ENCODE assay signal across 11 cellular contexts in the genomic region with DNA sequence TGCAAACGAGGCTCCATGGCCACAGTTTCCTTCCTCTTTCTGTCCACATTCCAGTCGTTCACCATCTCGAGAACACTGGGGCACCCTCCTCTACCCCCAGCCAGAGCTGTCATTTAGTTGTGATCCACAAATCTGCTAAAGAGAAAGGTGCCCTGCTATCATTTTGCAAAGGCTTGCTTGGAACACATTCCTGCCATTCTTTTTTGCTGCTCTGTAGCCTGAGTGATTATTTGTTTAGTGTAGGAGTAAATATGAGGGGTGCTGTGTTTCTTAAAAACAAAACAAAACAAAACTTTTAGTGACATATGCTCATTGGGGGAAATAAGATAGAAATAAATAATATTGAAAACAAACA.
DNase-seq lines count a peak whose midpoint lies in the region; ATAC-seq and TF ChIP-seq lines count a peak whose summit lies in the region.
"Had no signal": no experiment of that assay in that cellular context is flagged by ENCODE, and none has a peak within 500 bp of the region (broad histone marks: within the 10 kb centered on the region; RNA-seq: fewer than 3 reads in every experiment).

No MANE protein-coding gene starts in this region.

- peak overlapping the region in 8 of 11 experiments; percentile 1 to 63 (median 48); a peak in 11 of 22 replicates for H3K9ac ChIP-seq in BLaER1 treated with 17β-estradiol and CSF1 and Interleukin-3, amounts not matched to agents 10 nM and 100 nM

- DNase-seq in M059J (ENCODE audit: low read depth) (peak; percentile 7), chondrocyte (ENCODE audit: low spot score) (no peak), AG08396 (ENCODE audit: low spot score) (no peak), GM19240 (ENCODE audit: insufficient read length, low spot score) (no peak)
- no peak for DNase-seq in natural killer cell treated with Interleukin-12 subunit alpha and Interleukin-12 subunit beta and Interleukin-15 and Interleukin-18, amount 100 ng/mL, for 72 hours (ENCODE audit: low spot score)
- no peak for DNase-seq in stimulated activated naive CD4-positive, alpha-beta T cell treated with Interleukin-2 at 50 U/mL for 16 hours (lab: John Stamatoyannopoulos, UW)
- DNase-seq: foreskin melanocyte, H7 had no signal

- no peaks in the 10 kb centered on the region for H3K9me3 ChIP-seq in BLaER1 treated with 17β-estradiol and CSF1 and Interleukin-3, amounts not matched to agents 10 nM and 100 nM (replicated peaks in 1 of 11)

- H3K27ac ChIP-seq in BLaER1 treated with 17β-estradiol and CSF1 and Interleukin-3, amounts not matched to agents 10 nM and 100 nM, result peak overlapping the region in 9 of 11 experiments; percentile 55 to 81 (median 77); a peak in 18 of 22 replicates
- H3K27ac ChIP-seq: VCaP had no signal

- H3K4me3 ChIP-seq in BLaER1 treated with 17β-estradiol and CSF1 and Interleukin-3, amounts not matched to agents 10 nM and 100 nM, result peak overlapping the region in 4 of 10 experiments; percentile 10 to 33 (median 26); a peak in 3 of 20 replicates

- H3K9me3 Mint-ChIP-seq in chondrocyte (ENCODE audit: low read depth), result no peaks in the 10 kb centered on the region
- no peaks in the 10 kb centered on the region for H3K9me3 Mint-ChIP-seq in natural killer cell treated with Interleukin-12 subunit alpha and Interleukin-12 subunit beta and Interleukin-15 and Interleukin-18, amount 100 ng/mL, for 72 hours

- peak overlapping the region; percentile 87 for H3K27ac Mint-ChIP-seq in chondrocyte (ENCODE audit: unreplicated experiment)
- peak overlapping the region; percentile 63 to 73 for H3K27ac Mint-ChIP-seq in natural killer cell treated with Interleukin-12 subunit alpha and Interleukin-12 subunit beta and Interleukin-15 and Interleukin-18, amount 100 ng/mL, for 72 hours

- no peaks in the 10 kb centered on the region for H3K27me3 Mint-ChIP-seq in chondrocyte (ENCODE audit: low read depth)
- H3K27me3 Mint-ChIP-seq in natural killer cell treated with Interleukin-12 subunit alpha and Interleukin-12 subunit beta and Interleukin-15 and Interleukin-18, amount 100 ng/mL, for 72 hours, result no peaks in the 10 kb centered on the region

- H3K4me3 Mint-ChIP-seq in chondrocyte (ENCODE audit: unreplicated experiment), result no peak overlapping the region
- H3K4me3 Mint-ChIP-seq in natural killer cell treated with Interleukin-12 subunit alpha and Interleukin-12 subunit beta and Interleukin-15 and Interleukin-18, amount 100 ng/mL, for 72 hours, result peak overlapping the region; percentile 62

- no peak for ATAC-seq in natural killer cell treated with Interleukin-12 subunit alpha and Interleukin-12 subunit beta and Interleukin-15 and Interleukin-18, amount 100 ng/mL, for 72 hours
- ATAC-seq in activated CD4-positive, CD25-positive, alpha-beta regulatory T cell treated with anti-CD3 and anti-CD28 coated beads, Interleukin-2, amount 50 U/mL, for 24 hours, result no peak

- no peak for TF ChIP-seq CTCF in chondrocyte (IDR thresholded peaks at IDR 0.05)

- H3K4me1 ChIP-seq in BLaER1 treated with 17β-estradiol and CSF1 and Interleukin-3, amounts not matched to agents 10 nM and 100 nM, result peaks cover 42 to 97% (median 70%) of the 10 kb centered on the region in 10 experiments

- H3K36me3 ChIP-seq in BLaER1 treated with 17β-estradiol and CSF1 and Interleukin-3, amounts not matched to agents 10 nM and 100 nM, result peaks cover 0 to 2% (median 0%) of the 10 kb centered on the region in 11 experiments; a peak in 2 of 22 replicates

- H3K4me1 Mint-ChIP-seq in chondrocyte (ENCODE audit: low read depth), result peaks cover 55% of the 10 kb centered on the region
- H3K4me1 Mint-ChIP-seq in natural killer cell treated with Interleukin-12 subunit alpha and Interleukin-12 subunit beta and Interleukin-15 and Interleukin-18, amount 100 ng/mL, for 72 hours (ENCODE audit: low read depth in 2 of 2), result peaks cover 24 to 40% of the 10 kb centered on the region in 2 donors

- no peaks in the 10 kb centered on the region for H3K27me3 ChIP-seq in BLaER1 treated with 17β-estradiol and CSF1 and Interleukin-3, amounts not matched to agents 10 nM and 100 nM

- no peaks in the 10 kb centered on the region for H4K20me1 ChIP-seq in BLaER1 treated with 17β-estradiol and CSF1 and Interleukin-3, amounts not matched to agents 10 nM and 100 nM

- no peaks in the 10 kb centered on the region for H3K36me3 Mint-ChIP-seq in chondrocyte (ENCODE audit: low read depth)
- H3K36me3 Mint-ChIP-seq in natural killer cell treated with Interleukin-12 subunit alpha and Interleukin-12 subunit beta and Interleukin-15 and Interleukin-18, amount 100 ng/mL, for 72 hours, result no peaks in the 10 kb centered on the region

- peak overlapping the region; percentile 56 to 92 (median 79) for H3K4me2 ChIP-seq in BLaER1 treated with 17β-estradiol and CSF1 and Interleukin-3, amounts not matched to agents 10 nM and 100 nM
